In genomic region chr17:79520134-79520892, GRCh38 we compare ENCODE assay signal across 19 cellular contexts.
"Had no signal": no experiment of that assay in that cellular context is flagged by ENCODE, and none has a peak within 500 bp of the region (broad histone marks: within the 10 kb centered on the region; RNA-seq: fewer than 3 reads in every experiment).

No MANE protein-coding gene starts in this region.

- H3K27me3 ChIP-seq: cardiac muscle cell, upper lobe of left lung had no signal

- H3K36me3 ChIP-seq: cardiac muscle cell, left ventricle myocardium inferior, upper lobe of left lung had no signal

- H3K4me1 ChIP-seq: body of pancreas, left ventricle myocardium inferior, upper lobe of left lung had no signal

- H3K9me3 ChIP-seq: body of pancreas, left ventricle myocardium inferior, upper lobe of left lung had no signal

- DNase-seq: activated CD4-positive, alpha-beta T cell treated with anti-CD3 and anti-CD28 coated beads, Interleukin-2, amount 50 U/mL, for 4 hours; activated CD8-positive, alpha-beta memory T cell treated with anti-CD3 and anti-CD28 coated beads for 24 hours; activated naive CD4-positive, alpha-beta T cell treated with anti-CD3 and anti-CD28 coated beads for 36 hours; activated T-cell treated with anti-CD3 and anti-CD28 coated beads, Interleukin-2, amount 50 U/mL, for 48 hours; anterior cingulate cortex; body of pancreas; effector CD4-positive, alpha-beta T cell; foreskin melanocyte; hippocampal formation; kidney glomerular epithelial cell; left ventricle myocardium inferior; naive thymus-derived CD4-positive, alpha-beta T cell; stimulated activated CD4-positive, alpha-beta T cell treated with anti-CD3 and anti-CD28 coated beads, Interleukin-2, amount 100 ng/mL, for 48 hours; stimulated activated CD8-positive, alpha-beta memory T cell treated with anti-CD3 and anti-CD28 coated beads, Interleukin-4, amount 100 ng/mL, for 48 hours; stimulated activated naive CD4-positive, alpha-beta T cell; T-helper 1 cell had no signal

- H3K4me3 ChIP-seq: body of pancreas, cardiac muscle cell, left ventricle myocardium inferior, upper lobe of left lung had no signal

- H3K27ac ChIP-seq: body of pancreas, cardiac muscle cell, left ventricle myocardium inferior, upper lobe of left lung had no signal

- ATAC-seq: body of pancreas; naive thymus-derived CD4-positive, alpha-beta T cell; WTC11 had no signal
